In genomic region chr5:39399135-39400036, GRCh38 we compare ENCODE assay signal across 8 cellular contexts. TPM values are rescaled to one million over a fixed set of nuclear protein-coding genes. Genes with fewer than 3 reads are reported as not detected.
A peak's percentile ranks its signal among the peaks of the same experiment; 100 is the strongest.
DNase-seq lines count a peak whose midpoint lies in the region; ATAC-seq and TF ChIP-seq lines count a peak whose summit lies in the region.

No MANE protein-coding gene starts in this region.

- H3F3A ChIP-seq in GM23248 (ENCODE audit: insufficient read depth), result peaks cover 91% of the 10 kb centered on the region

- peak in 1 of 2 donors; percentile 34 for TF ChIP-seq POLR2A in gastrocnemius medialis (IDR thresholded peaks at IDR 0.05)

- no peak for TF ChIP-seq CTCF in gastrocnemius medialis (IDR thresholded peaks at IDR 0.05 in 4 of 5, conservative IDR thresholded peaks at IDR 0.05 in 1 of 5)

- H3K4me3 Mint-ChIP-seq in T-cell, result no peak overlapping the region

- H3K36me3 ChIP-seq in GM23248 (ENCODE audit: low read depth), result peaks cover 68% of the 10 kb centered on the region
- H3K36me3 ChIP-seq in gastrocnemius medialis, result no peaks in the 10 kb centered on the region

- H3K4me1 ChIP-seq in GM23248 (ENCODE audit: insufficient read depth), result peaks cover 87% of the 10 kb centered on the region
- peaks cover 0 to 14% of the 10 kb centered on the region in 2 donors for H3K4me1 ChIP-seq in gastrocnemius medialis

- no peak for ATAC-seq in T-cell (replicated peaks in 1 of 4)
- peak; percentile 92 for ATAC-seq in Right ventricle myocardium superior (ENCODE audit: poor library complexity)
- ATAC-seq in gastrocnemius medialis, result peak; percentile 93
- no peak for ATAC-seq in GM21367 (IDR thresholded peaks at IDR 0.05; ENCODE audit: unreplicated experiment)
- no peak for ATAC-seq in HG03378 (IDR thresholded peaks at IDR 0.05; ENCODE audit: unreplicated experiment)

- H3K36me3 Mint-ChIP-seq in T-cell, result no peaks in the 10 kb centered on the region

- H2AFZ ChIP-seq in GM23248, result no peak overlapping the region

- H3K9me3 Mint-ChIP-seq in T-cell, result no peaks in the 10 kb centered on the region

- intact Hi-C loops in Right ventricle myocardium superior (cut with DNase I) (no loop called here), gastrocnemius medialis (cut with DNase I; ENCODE audit: low total_unique reads) (no loop called here)

- H3K4me3 ChIP-seq in GM23248 (peak overlapping the region; percentile 48), gastrocnemius medialis (no peak overlapping the region)

- peak overlapping the region; percentile 1 to 5 for H3K27ac Mint-ChIP-seq in T-cell

- peak overlapping the region; percentile 77 for H3K4me2 ChIP-seq in GM23248 (ENCODE audit: unreplicated experiment)

- peak overlapping the region; percentile 98 for H3K27ac ChIP-seq in GM23248
- peak overlapping the region; percentile 69 to 75 (median 72) for H3K27ac ChIP-seq in gastrocnemius medialis

- peak overlapping the region; percentile 79 for H3K9ac ChIP-seq in GM23248

- H3K27me3 ChIP-seq in GM23248 (replicated peaks; ENCODE audit: insufficient read depth), result no peaks in the 10 kb centered on the region
- H3K27me3 ChIP-seq in gastrocnemius medialis, result no peaks in the 10 kb centered on the region

- no peaks in the 10 kb centered on the region for H3K9me2 ChIP-seq in GM23248 (ENCODE audit: insufficient read depth)

- 21 to 36% methylated on average over 1 of the region's 1 CpG for WGBS in GM23248 (ENCODE audit: low coverage in 1 of 2, low lambda C conversion rate in 2 of 2, missing lambda C conversion rate in 2 of 2), 2 experiments

- in situ Hi-C loops in GM23248 (cut with MboI), result no loop called here
- in situ Hi-C loops in gastrocnemius medialis (cut with MboI; ENCODE audit: low sequenced_read_pairs in 4 of 4), result loop anchor here in 1 of 4 donors (25.0 kb wide), 1 partner anchor 138 kb away; no protein-coding TSS in a partner anchor

- POLR2A ChIA-PET in T-cell (lab: Charles Lee), result interaction anchor here in 1 of 2 donors (0.6 kb wide), 1 partner anchor 37 kb away, joined by 3 read pairs; no protein-coding TSS in a partner anchor

- peaks cover 4 to 6% (median 6%) of the 10 kb centered on the region in 3 donors for H3K4me1 Mint-ChIP-seq in T-cell

- peaks cover 96% of the 10 kb centered on the region for H3K79me2 ChIP-seq in GM23248 (ENCODE audit: insufficient read depth)

- H3K27me3 Mint-ChIP-seq in T-cell, result no peaks in the 10 kb centered on the region

- CTCF ChIA-PET in T-cell (lab: Charles Lee), result interaction anchor here (0.7 to 1.0 kb wide), 2 partner anchors 24 to 248 kb away, joined by 3 to 4 read pairs; no protein-coding TSS in a partner anchor

- no peaks in the 10 kb centered on the region for H3K9me3 ChIP-seq in GM23248 (ENCODE audit: low read depth)
- H3K9me3 ChIP-seq in gastrocnemius medialis, result no peaks in the 10 kb centered on the region

- DNase-seq in GM23248, result peak; percentile 98
- DNase-seq in T-cell, result no peak
- no peak for DNase-seq in Right ventricle myocardium superior
- DNase-seq in gastrocnemius medialis, result peak; percentile 21 to 41
- DNase-seq in NCI-H146 (lab: John Stamatoyannopoulos, UW), result no peak
- DNase-seq in NCI-H1048 (lab: John Stamatoyannopoulos, UW), result no peak

- H4K20me1 ChIP-seq in GM23248 (ENCODE audit: insufficient read depth), result peaks cover 4% of the 10 kb centered on the region; the same call in 1 of the 2 replicates

RNA-seq across cellular contexts. Expression of gene DAB2, which starts 25.4 kb away (rescaled TPM):
- total RNA-seq in GM23248 (2014; rRNA removed; shearing (Covaris generic)), result 211 and 266 TPM in 2 replicates
- 525 and 533 TPM in 2 replicates for polyA plus RNA-seq in GM23248 (2016; fragmentation: Nextera tagmentation; extraction: Ambion mirVana)
- total RNA-seq in T-cell, result 1 to 10 TPM in 1 of 5 donors, under 1 TPM in 4; 0.47 to 1.1 (median 0.78) TPM
- 29.9 TPM for total RNA-seq in Right ventricle myocardium superior
- 10 to 100 TPM in 3 of 4 donors, 1 to 10 TPM in 1; 7.2 to 18.5 (median 16.3) TPM for total RNA-seq in gastrocnemius medialis

RNA-seq across cellular contexts. Expression of gene C9, which starts 35.1 kb away (rescaled TPM):
- total RNA-seq in GM23248 (2014; rRNA removed; shearing (Covaris generic)), result not detected in 2 replicates
- polyA plus RNA-seq in GM23248 (2016; fragmentation: Nextera tagmentation; extraction: Ambion mirVana), result 0.06 TPM in 1 of 2 replicates, not detected in the other
- under 1 TPM in 3 of 5 donors, not detected in 2; 0.41 to 0.59 (median 0.44) TPM for total RNA-seq in T-cell
- total RNA-seq in Right ventricle myocardium superior, result not detected
- 1 to 10 TPM in 2 of 4 donors, not detected in 2; 2.6 to 5.3 TPM for total RNA-seq in gastrocnemius medialis

Comparison
In these comparisons a context has a peak if more than half of its experiments do, and no peak if none do; other contexts are left out.
1. DNase-seq: peak in GM23248 (single experiment) and gastrocnemius medialis (2 of 2); none in T-cell (0 of 34), Right ventricle myocardium superior (single experiment), NCI-H146 (single experiment) and NCI-H1048 (single experiment).
2. ATAC-seq: peak in Right ventricle myocardium superior (single experiment) and gastrocnemius medialis (2 of 2); none in T-cell (0 of 4), GM21367 (single experiment) and HG03378 (single experiment).